In the genomic region with DNA sequence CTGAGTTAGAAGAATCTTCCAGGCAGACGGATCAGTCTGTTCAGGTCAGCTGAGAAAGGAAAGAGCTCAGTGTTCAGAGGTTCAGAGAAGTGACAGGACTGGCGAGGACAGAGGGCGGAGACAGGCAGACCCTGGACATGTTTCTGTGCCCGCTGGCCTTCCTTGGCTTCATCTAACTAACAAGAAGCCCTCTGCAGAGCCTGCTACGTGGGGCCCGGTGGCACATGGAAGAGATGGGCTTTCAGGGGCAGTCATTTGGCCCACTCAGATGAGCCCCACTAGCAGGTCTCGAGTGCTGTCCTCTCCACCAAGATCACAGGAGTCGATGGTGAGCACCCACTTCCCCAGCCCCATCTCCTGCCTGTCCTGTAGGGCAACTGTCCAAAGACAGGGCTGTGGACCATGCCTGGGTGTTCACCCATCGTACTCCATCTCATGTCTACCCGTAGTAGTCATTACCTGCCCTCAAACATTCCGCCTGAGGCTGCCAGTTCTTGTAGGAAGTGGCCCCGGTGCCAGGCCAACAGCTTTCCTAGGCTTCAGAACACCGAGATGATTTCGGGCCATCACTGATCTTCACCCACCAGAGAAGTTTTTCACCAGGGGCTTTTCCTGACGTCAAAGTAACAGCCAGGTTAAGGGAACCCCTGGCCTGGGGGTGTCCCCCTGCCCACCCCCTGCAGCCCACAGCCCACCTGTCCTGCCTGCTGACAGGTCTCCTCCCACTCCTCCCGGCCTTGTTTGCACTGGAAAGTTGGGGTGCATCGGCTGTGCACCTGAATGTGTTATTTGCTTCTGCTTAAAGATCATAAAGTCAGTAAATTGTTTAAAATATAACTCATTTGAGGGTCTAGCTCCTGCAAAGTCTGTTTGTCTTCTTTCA, we compare ENCODE assay signal across 16 cellular contexts. TPM values are rescaled to one million over a fixed set of nuclear protein-coding genes. Genes with fewer than 3 reads are reported as not detected.
DNase-seq lines count a peak whose midpoint lies in the region; ATAC-seq and TF ChIP-seq lines count a peak whose summit lies in the region.
"Had no signal": no experiment of that assay in that cellular context is flagged by ENCODE, and none has a peak within 500 bp of the region (broad histone marks: within the 10 kb centered on the region; RNA-seq: fewer than 3 reads in every experiment).

No MANE protein-coding gene starts in this region.

- H2BK120ac ChIP-seq in mesenchymal stem cell (ENCODE audit: low read depth, low read length) = no peak overlapping the region

- H2BK5ac ChIP-seq in mesenchymal stem cell (ENCODE audit: low read depth, low read length, poor library complexity, severe bottlenecking) = no peak overlapping the region

- H3K4me1 Mint-ChIP-seq in activated CD8-positive, alpha-beta memory T cell treated with anti-CD3 and anti-CD28 coated beads, Interleukin-2, amount 10 ng/mL, durations not matched to agents 7 days and 5 days = no peaks in the 10 kb centered on the region
- peaks cover 13% of the 10 kb centered on the region for H3K4me1 Mint-ChIP-seq in type B pancreatic cell (ENCODE audit: unreplicated experiment)
- H3K4me1 Mint-ChIP-seq: CD4-positive, CD25-positive, alpha-beta regulatory T cell had no signal

- H3K36me3 ChIP-seq in mesenchymal stem cell (ENCODE audit: control insufficient read depth in 1 of 2, insufficient read depth in 2 of 2, low read depth in 1 of 2, low read length in 2 of 2) = no peaks in the 10 kb centered on the region
- H3K36me3 ChIP-seq in Peyer's patch = no peaks in the 10 kb centered on the region

- H4K91ac ChIP-seq in mesenchymal stem cell (ENCODE audit: low read length) = no peak overlapping the region

- H3K9me3 Mint-ChIP-seq in activated CD8-positive, alpha-beta memory T cell treated with anti-CD3 and anti-CD28 coated beads, Interleukin-2, amount 10 ng/mL, durations not matched to agents 7 days and 5 days (ENCODE audit: low read depth) = peaks cover 2% of the 10 kb centered on the region
- no peaks in the 10 kb centered on the region for H3K9me3 Mint-ChIP-seq in type B pancreatic cell

- CTCF ChIA-PET in activated CD8-positive, alpha-beta memory T cell treated with anti-CD3 and anti-CD28 coated beads, Interleukin-2, amount 10 ng/mL, durations not matched to agents 7 days and 5 days (lab: Charles Lee) = no interaction called here

- H3K4me2 ChIP-seq in mesenchymal stem cell (ENCODE audit: low read length, poor library complexity, severe bottlenecking) = no peak overlapping the region

- H3K27me3 Mint-ChIP-seq in activated CD8-positive, alpha-beta memory T cell treated with anti-CD3 and anti-CD28 coated beads, Interleukin-2, amount 10 ng/mL, durations not matched to agents 7 days and 5 days = peaks cover 39% of the 10 kb centered on the region
- peaks cover 72% of the 10 kb centered on the region for H3K27me3 Mint-ChIP-seq in type B pancreatic cell

- H3K27ac Mint-ChIP-seq in activated CD8-positive, alpha-beta memory T cell treated with anti-CD3 and anti-CD28 coated beads, Interleukin-2, amount 10 ng/mL, durations not matched to agents 7 days and 5 days = no peak overlapping the region
- no peak overlapping the region for H3K27ac Mint-ChIP-seq in type B pancreatic cell
- H3K27ac Mint-ChIP-seq: CD4-positive, CD25-positive, alpha-beta regulatory T cell had no signal

- H3K4me3 ChIP-seq in mesenchymal stem cell (ENCODE audit: insufficient read depth in 1 of 2, low read depth in 1 of 2, low read length in 2 of 2) = no peak overlapping the region
- H3K4me3 ChIP-seq in Peyer's patch = no peak overlapping the region
- H3K4me3 ChIP-seq: BLaER1 treated with 17β-estradiol and CSF1 and Interleukin-3, amounts not matched to agents 10 nM and 100 nM had no signal

- H3K9ac ChIP-seq in mesenchymal stem cell (ENCODE audit: low read length) = no peak overlapping the region
- H3K9ac ChIP-seq: BLaER1 treated with 17β-estradiol and CSF1 and Interleukin-3, amounts not matched to agents 10 nM and 100 nM had no signal

- H3K27me3 ChIP-seq in mesenchymal stem cell (ENCODE audit: control insufficient read depth in 1 of 2, insufficient read depth in 1 of 2, low read length in 2 of 2) (peaks cover 17 to 42% of the 10 kb centered on the region in 2 experiments), Peyer's patch (peaks cover 0 to 28% of the 10 kb centered on the region in 2 donors)

- H2AK5ac ChIP-seq in mesenchymal stem cell (ENCODE audit: low read length, severe bottlenecking) = no peak overlapping the region

- no peak for TF ChIP-seq POLR2A in Peyer's patch (IDR thresholded peaks at IDR 0.05)

- no peak overlapping the region for H3K14ac ChIP-seq in mesenchymal stem cell (ENCODE audit: low read length in 2 of 2)

- in situ Hi-C loops in G401 (cut with HindIII; ENCODE audit: low sequenced_read_pairs) = no loop called here

- no peak overlapping the region for H2AFZ ChIP-seq in mesenchymal stem cell (ENCODE audit: low read depth, low read length)

- TF ChIP-seq CTCF in type B pancreatic cell (conservative IDR thresholded peaks at IDR 0.05) (no peak), Peyer's patch (IDR thresholded peaks at IDR 0.05) (no peak)

- H3K27ac ChIP-seq in mesenchymal stem cell (ENCODE audit: low read length, poor library complexity, severe bottlenecking) = no peak overlapping the region
- no peak overlapping the region for H3K27ac ChIP-seq in Peyer's patch
- H3K27ac ChIP-seq: BLaER1 treated with 17β-estradiol and CSF1 and Interleukin-3, amounts not matched to agents 10 nM and 100 nM; HL-60 had no signal

- no peak overlapping the region for H3K4ac ChIP-seq in mesenchymal stem cell (ENCODE audit: low read depth in 1 of 2, low read length in 2 of 2)

- ATAC-seq in activated CD8-positive, alpha-beta memory T cell treated with anti-CD3 and anti-CD28 coated beads, Interleukin-2, amount 10 ng/mL, durations not matched to agents 7 days and 5 days = no peak
- ATAC-seq: HCT116 had no signal

- H3K4me1 ChIP-seq in mesenchymal stem cell (ENCODE audit: control insufficient read depth, insufficient read depth, low read depth, low read length) (peaks cover 5% of the 10 kb centered on the region), Peyer's patch (peaks cover 0 to 11% (median 0%) of the 10 kb centered on the region in 4 donors)

- peak overlapping the region; percentile 24 for H4K8ac ChIP-seq in mesenchymal stem cell (ENCODE audit: low read length)

- H3K9me3 ChIP-seq in mesenchymal stem cell (ENCODE audit: control insufficient read depth, low read length) (peaks cover 4% of the 10 kb centered on the region), Peyer's patch (no peaks in the 10 kb centered on the region)

- 79% methylated on average over 15 of the region's 17 CpGs for WGBS in mesenchymal stem cell

- H3K18ac ChIP-seq in mesenchymal stem cell (ENCODE audit: low read depth in 1 of 2, low read length in 2 of 2) = no peak overlapping the region

- peak; percentile 5 for DNase-seq in activated CD8-positive, alpha-beta memory T cell treated with anti-CD3 and anti-CD28 coated beads, Interleukin-2, amount 10 ng/mL, durations not matched to agents 7 days and 5 days
- DNase-seq in activated CD8-positive, alpha-beta memory T cell treated with anti-CD3 and anti-CD28 coated beads, Interleukin-2, amount 50 U/mL, for 48 hours = no peak
- peak; percentile 36 for DNase-seq in ecto neural progenitor cell (ENCODE audit: low spot score)
- no peak for DNase-seq in mesenchymal stem cell
- peak; percentile 40 for DNase-seq in type B pancreatic cell (ENCODE audit: extremely low spot score, unreplicated experiment)
- no peak for DNase-seq in G401 (ENCODE audit: low spot score)
- no peak for DNase-seq in Peyer's patch
- no peak for DNase-seq in NCI-H128 (lab: John Stamatoyannopoulos, UW; ENCODE audit: unreplicated experiment)
- DNase-seq: ACHN; CD4-positive, CD25-positive, alpha-beta regulatory T cell; DMS 273 treated with DMSO at 0.1 percent for 48 hours had no signal

- no peak overlapping the region for H2BK15ac ChIP-seq in mesenchymal stem cell (ENCODE audit: low read depth, poor library complexity, severe bottlenecking)

- H3K79me1 ChIP-seq in mesenchymal stem cell (replicated peaks; ENCODE audit: low read length, poor library complexity, severe bottlenecking) = no peaks in the 10 kb centered on the region

- no peaks in the 10 kb centered on the region for H3K36me3 Mint-ChIP-seq in activated CD8-positive, alpha-beta memory T cell treated with anti-CD3 and anti-CD28 coated beads, Interleukin-2, amount 10 ng/mL, durations not matched to agents 7 days and 5 days
- peaks cover 9% of the 10 kb centered on the region for H3K36me3 Mint-ChIP-seq in type B pancreatic cell
- H3K36me3 Mint-ChIP-seq: CD4-positive, CD25-positive, alpha-beta regulatory T cell had no signal

- no peak overlapping the region for H2BK12ac ChIP-seq in mesenchymal stem cell (ENCODE audit: low read length in 2 of 2)

- H3K4me3 Mint-ChIP-seq in activated CD8-positive, alpha-beta memory T cell treated with anti-CD3 and anti-CD28 coated beads, Interleukin-2, amount 10 ng/mL, durations not matched to agents 7 days and 5 days = no peak overlapping the region
- peak overlapping the region; percentile 41 for H3K4me3 Mint-ChIP-seq in type B pancreatic cell

- no peak overlapping the region for H3K23ac ChIP-seq in mesenchymal stem cell (ENCODE audit: low read length in 2 of 2)

RNA-seq across cellular contexts. Expression of gene IRX2, which starts 14.0 kb away (rescaled TPM):
- not detected for total RNA-seq in activated CD8-positive, alpha-beta memory T cell treated with anti-CD3 and anti-CD28 coated beads, Interleukin-2, amount 10 ng/mL, durations not matched to agents 7 days and 5 days
- polyA plus RNA-seq in mesenchymal stem cell (2013, experiment 1 of 2) = 0.01 TPM
- not detected for polyA plus RNA-seq in mesenchymal stem cell (2013, experiment 2 of 2)
- total RNA-seq in type B pancreatic cell (ENCODE audit: low replicate concordance) = 31.4 and 42.2 TPM in 2 replicates
- total RNA-seq in G401 (2014; rRNA removed; shearing (Covaris generic)) = not detected in 2 replicates
- not detected for total RNA-seq in Peyer's patch
- total RNA-seq: A172; CD4-positive, CD25-positive, alpha-beta regulatory T cell; H4 had no signal
- polyA plus RNA-seq: CD4-positive, CD25-positive, alpha-beta regulatory T cell had no signal

Comparison
In these comparisons a context has a peak if more than half of its experiments do, and no peak if none do; other contexts are left out.
1. DNase-seq: peak in activated CD8-positive, alpha-beta memory T cell treated with anti-CD3 and anti-CD28 coated beads, Interleukin-2, amount 10 ng/mL, durations not matched to agents 7 days and 5 days (single experiment), ecto neural progenitor cell (single experiment) and type B pancreatic cell (single experiment); none in activated CD8-positive, alpha-beta memory T cell treated with anti-CD3 and anti-CD28 coated beads, Interleukin-2, amount 50 U/mL, for 48 hours (single experiment), mesenchymal stem cell (single experiment), G401 (single experiment), Peyer's patch (0 of 3) and NCI-H128 (single experiment).
2. RNA of gene IRX2, which starts 14.0 kb away (total RNA-seq): 31.4 to 42.2 TPM in type B pancreatic cell; not detected in activated CD8-positive, alpha-beta memory T cell treated with anti-CD3 and anti-CD28 coated beads, Interleukin-2, amount 10 ng/mL, durations not matched to agents 7 days and 5 days, not detected in G401 and not detected in Peyer's patch; every median in the first group is over 10 times any median in the second.